Comparison of ENCODE assay signal across 8 cellular contexts in genomic region chr2:240586919-240587800, GRCh38. TPM values are rescaled to one million over a fixed set of nuclear protein-coding genes. Genes with fewer than 3 reads are reported as not detected.
A peak's percentile ranks its signal among the peaks of the same experiment; 100 is the strongest.
DNase-seq lines count a peak whose midpoint lies in the region; ATAC-seq and TF ChIP-seq lines count a peak whose summit lies in the region.

No MANE protein-coding gene starts in this region.

- no peak for TF ChIP-seq CTCF in esophagus squamous epithelium (IDR thresholded peaks at IDR 0.05)
- TF ChIP-seq CTCF in neutrophil (IDR thresholded peaks at IDR 0.05) = no peak

- H3K4me1 ChIP-seq in esophagus squamous epithelium (peaks cover 30 to 65% (median 31%) of the 10 kb centered on the region in 3 donors), neutrophil (ENCODE audit: control insufficient read depth in 1 of 2, insufficient read depth in 1 of 2, low read depth in 1 of 2, low read length in 1 of 2) (peaks cover 32 to 34% of the 10 kb centered on the region in 2 experiments)

- H3K9me3 ChIP-seq in esophagus squamous epithelium = no peaks in the 10 kb centered on the region
- no peaks in the 10 kb centered on the region for H3K9me3 ChIP-seq in neutrophil

- H3K4me3 ChIP-seq in esophagus squamous epithelium (peak overlapping the region; percentile 85 to 99 (median 96)), neutrophil (ENCODE audit: low read depth in 1 of 2, low read length in 1 of 2) (peak overlapping the region; percentile 95 to 96)

- TF ChIP-seq POLR2A in esophagus squamous epithelium (IDR thresholded peaks at IDR 0.05) = no peak

- no peaks in the 10 kb centered on the region for H3K27me3 ChIP-seq in esophagus squamous epithelium
- no peaks in the 10 kb centered on the region for H3K27me3 ChIP-seq in neutrophil

- WGBS in esophagus squamous epithelium, 2 donors = 7 to 10% methylated on average over 14 to 22 of the region's 62 CpGs

- peak; percentile 46 for DNase-seq in ELF-1 (ENCODE audit: low read depth, low spot score)
- peak; percentile 73 for DNase-seq in NCI-H510A (lab: John Stamatoyannopoulos, UW)
- peak; percentile 68 for DNase-seq in activated T-cell treated with anti-CD3 and anti-CD28 coated beads, Interleukin-2, amount 50 U/mL, for 1 hour
- no peak for DNase-seq in esophagus squamous epithelium (lab: John Stamatoyannopoulos, UW)

- peaks cover 0 to 32% (median 0%) of the 10 kb centered on the region in 3 donors for H3K36me3 ChIP-seq in esophagus squamous epithelium
- H3K36me3 ChIP-seq in neutrophil = peaks cover 31% of the 10 kb centered on the region

- peak overlapping the region; percentile 89 to 98 (median 96) for H3K27ac ChIP-seq in esophagus squamous epithelium
- H3K27ac ChIP-seq in neutrophil = peak overlapping the region; percentile 92

- intact Hi-C loops in esophagus squamous epithelium (cut with DNase I) = no loop called here

- ATAC-seq in HG02571 (IDR thresholded peaks at IDR 0.05; ENCODE audit: unreplicated experiment) (peak; percentile 0), GM21529 (IDR thresholded peaks at IDR 0.05; ENCODE audit: unreplicated experiment) (no peak), GM19467 (IDR thresholded peaks at IDR 0.05; ENCODE audit: unreplicated experiment) (no peak)

RNA-seq across cellular contexts. Expression of gene CAPN10, which starts 0.6 kb away (rescaled TPM):
- 10 to 100 TPM in 3 of 4 donors, 1 to 10 TPM in 1; 9.9 to 23.3 (median 13.7) TPM for total RNA-seq in esophagus squamous epithelium

RNA-seq across cellular contexts. Expression of gene RNPEPL1, which starts 18.9 kb away (rescaled TPM):
- total RNA-seq in esophagus squamous epithelium = 10 to 100 TPM; 41.9 to 96.5 (median 48.1) TPM

RNA-seq across cellular contexts. Expression of gene DUSP28, which starts 27.0 kb away (rescaled TPM):
- 10 to 100 TPM in 1 of 4 donors, 1 to 10 TPM in 3; 2.0 to 10.5 (median 5.3) TPM for total RNA-seq in esophagus squamous epithelium

RNA-seq across cellular contexts. Expression of gene ANKMY1, which starts 29.4 kb away (rescaled TPM):
- 10 to 100 TPM in 3 of 4 donors, 1 to 10 TPM in 1; 8.2 to 23.8 (median 17.1) TPM for total RNA-seq in esophagus squamous epithelium

RNA-seq across cellular contexts. Expression of gene GPR35, which starts 38.1 kb away (rescaled TPM):
- total RNA-seq in esophagus squamous epithelium = 1 to 10 TPM in 3 of 4 donors, under 1 TPM in 1; 0.31 to 3.2 (median 1.3) TPM
